In the genomic region with DNA sequence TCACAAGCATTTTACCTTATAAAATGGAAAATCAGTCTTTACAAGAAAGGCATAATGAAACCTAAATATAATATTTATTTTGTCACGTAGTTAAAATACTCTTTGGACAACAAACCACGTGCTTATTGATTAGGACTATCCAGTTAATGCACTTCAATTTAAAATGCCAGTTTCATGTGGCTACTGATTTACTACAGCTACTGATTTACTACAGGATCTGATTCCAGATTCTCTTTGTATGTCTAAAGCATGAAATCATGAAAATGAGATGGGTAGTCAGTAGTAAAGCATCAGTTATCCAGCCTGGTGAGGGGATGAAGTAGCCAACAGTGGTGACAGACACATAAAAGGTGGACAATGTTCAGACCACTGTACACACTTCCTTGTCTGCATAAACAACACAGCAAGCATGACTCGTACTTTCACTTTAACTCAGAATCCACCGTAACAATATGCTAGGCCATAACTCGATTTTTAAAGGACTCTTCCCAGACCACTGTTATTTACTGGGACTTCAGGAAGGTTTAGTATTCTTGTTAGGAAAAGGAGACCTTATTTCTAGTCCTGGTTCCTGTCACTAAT, we compare ENCODE assay signal across 8 cellular contexts. TPM values are rescaled to one million over a fixed set of nuclear protein-coding genes. Genes with fewer than 3 reads are reported as not detected.
DNase-seq lines count a peak whose midpoint lies in the region; ATAC-seq and TF ChIP-seq lines count a peak whose summit lies in the region.

No MANE protein-coding gene starts in this region.

- no peak overlapping the region for H2BK15ac ChIP-seq in mesendoderm (replicated peaks; ENCODE audit: low read depth)

- TF ChIP-seq CTCF in HEK293 (tag by site-specific recombination; IDR thresholded peaks at IDR 0.05) (no peak), VCaP (conservative IDR thresholded peaks at IDR 0.05) (no peak), right lobe of liver (IDR thresholded peaks at IDR 0.05) (no peak)

- no peak overlapping the region for H3K9ac ChIP-seq in mesendoderm (ENCODE audit: low read length)

- intact Hi-C loops in right lobe of liver (cut with DNase I) = no loop called here

- no peak overlapping the region for H2AK5ac ChIP-seq in mesendoderm (ENCODE audit: low read length)

- no peak overlapping the region for H3K4me2 ChIP-seq in mesendoderm (ENCODE audit: low read length)

- POLR2A ChIA-PET in HEK293 (lab: Yijun Ruan, JAX) = no interaction called here

- ATAC-seq in right lobe of liver (peak; percentile 68 to 82 (median 82)), GM21576 (IDR thresholded peaks at IDR 0.05; ENCODE audit: unreplicated experiment) (no peak), HG03025 (IDR thresholded peaks at IDR 0.05; ENCODE audit: low FRiP score, unreplicated experiment) (no peak)

- H3K79me1 ChIP-seq in mesendoderm (ENCODE audit: low read length) = no peaks in the 10 kb centered on the region

- H3K23ac ChIP-seq in mesendoderm (ENCODE audit: low read length) = no peak overlapping the region

- no peak overlapping the region for H4K8ac ChIP-seq in mesendoderm (ENCODE audit: low read depth, low read length)

- H3K27ac ChIP-seq in HEK293 (ENCODE audit: extremely low read depth, low read depth, low read length) (no peak overlapping the region), VCaP (peak overlapping the region; percentile 41), right lobe of liver (peak overlapping the region; percentile 54 to 75 (median 57)), mesendoderm (ENCODE audit: low read depth, low read length) (no peak overlapping the region)

- no peak overlapping the region for H4K5ac ChIP-seq in mesendoderm (ENCODE audit: low read length)

- H3K9me3 ChIP-seq in HEK293 (ENCODE audit: control insufficient read depth, insufficient read depth, low read depth, low read length) (no peaks in the 10 kb centered on the region), right lobe of liver (no peaks in the 10 kb centered on the region)

- no peak overlapping the region for H2BK120ac ChIP-seq in mesendoderm (ENCODE audit: low read depth, low read length)

- no peaks in the 10 kb centered on the region for H3K79me2 ChIP-seq in mesendoderm (ENCODE audit: control insufficient read depth, insufficient read depth, low read length)

- no peak overlapping the region for H3K4ac ChIP-seq in mesendoderm (ENCODE audit: low read depth, low read length)

- no peak overlapping the region for H3K4me3 ChIP-seq in HEK293 (ENCODE audit: low read depth, low read length)
- H3K4me3 ChIP-seq in right lobe of liver = peak overlapping the region in 1 of 3 donors; percentile 14
- no peak overlapping the region for H3K4me3 ChIP-seq in mesendoderm (ENCODE audit: low read length)

- H3K18ac ChIP-seq in mesendoderm (ENCODE audit: low read length) = no peak overlapping the region

- no peak overlapping the region for H3K56ac ChIP-seq in mesendoderm (ENCODE audit: low read length)

- TF ChIP-seq POLR2A in right lobe of liver (IDR thresholded peaks at IDR 0.05) = no peak

- no peaks in the 10 kb centered on the region for H3K27me3 ChIP-seq in right lobe of liver
- no peaks in the 10 kb centered on the region for H3K27me3 ChIP-seq in mesendoderm (ENCODE audit: insufficient read depth, low read length, poor library complexity)

- CTCF ChIA-PET in HEK293 (lab: Yijun Ruan, JAX) = interaction anchor here (0.5 to 1.6 kb wide), 4 partner anchors 11 to 323 kb away, joined by 3 to 4 read pairs (median 4); no protein-coding TSS in a partner anchor

- peaks cover 53 to 85% of the 10 kb centered on the region in 2 experiments for H3K36me3 ChIP-seq in HEK293 (ENCODE audit: control insufficient read depth in 2 of 2, insufficient read depth in 1 of 2, low read length in 2 of 2)
- peaks cover 7 to 80% (median 46%) of the 10 kb centered on the region in 4 donors for H3K36me3 ChIP-seq in right lobe of liver
- peaks cover 5% of the 10 kb centered on the region for H3K36me3 ChIP-seq in mesendoderm (ENCODE audit: control insufficient read depth, insufficient read depth, low read length)

- no peak overlapping the region for H2BK5ac ChIP-seq in mesendoderm (ENCODE audit: low read length)

- 9% methylated on average over 5 of the region's 5 CpGs for WGBS in right lobe of liver (ENCODE audit: insufficient coverage, low coverage, low lambda C conversion rate, missing lambda C conversion rate)
- no CpG with 5 or more reads among the region's 5 CpGs for WGBS in mesendoderm (ENCODE audit: extremely low coverage, insufficient coverage, low lambda C conversion rate)

- H3K4me1 ChIP-seq in HEK293 (ENCODE audit: control insufficient read depth, insufficient read depth, low read length) = no peaks in the 10 kb centered on the region
- H3K4me1 ChIP-seq in right lobe of liver = peaks cover 0 to 30% (median 13%) of the 10 kb centered on the region in 4 donors
- no peaks in the 10 kb centered on the region for H3K4me1 ChIP-seq in mesendoderm (ENCODE audit: control insufficient read depth, low read depth, low read length)

- DNase-seq in ELR (ENCODE audit: low read depth) (peak; percentile 35), right lobe of liver (no peak), mesendoderm (no peak)
- no peak for DNase-seq in central memory CD4-positive, alpha-beta T cell

TF ChIP-seq in HEK293, 187 proteins besides CTCF, POLR2A, EP300 and RAD21:
- peak; percentile 75 for TF ChIP-seq PRDM1 (tag by site-specific recombination; IDR thresholded peaks at IDR 0.05)
- TF ChIP-seq OSR2 (tag by site-specific recombination; IDR thresholded peaks at IDR 0.05) = peak; percentile 44; the same call in 1 of the 2 replicates
- TF ChIP-seq ZNF677 (tag by site-specific recombination; IDR thresholded peaks at IDR 0.05) = no peak

RNA-seq across cellular contexts. Expression of gene ACAA2, which starts 24.9 kb away (rescaled TPM):
- total RNA-seq in right lobe of liver = 100 to 1,000 TPM; 312 to 644 (median 421) TPM
- polyA plus RNA-seq in mesendoderm (2013, experiment 1 of 2) = 82.8 TPM
- 80.7 TPM for polyA plus RNA-seq in mesendoderm (2013, experiment 2 of 2)

Comparison
In these comparisons a context has a peak if more than half of its experiments do, and no peak if none do; other contexts are left out.
1. H3K27ac ChIP-seq: peak in VCaP (single experiment) and right lobe of liver (3 of 3); none in HEK293 (single experiment) and mesendoderm (single experiment).
2. ATAC-seq: peak in right lobe of liver (4 of 4); none in GM21576 (single experiment) and HG03025 (single experiment).